1 cellular context compared by ENCODE assay signal in the genomic region with DNA sequence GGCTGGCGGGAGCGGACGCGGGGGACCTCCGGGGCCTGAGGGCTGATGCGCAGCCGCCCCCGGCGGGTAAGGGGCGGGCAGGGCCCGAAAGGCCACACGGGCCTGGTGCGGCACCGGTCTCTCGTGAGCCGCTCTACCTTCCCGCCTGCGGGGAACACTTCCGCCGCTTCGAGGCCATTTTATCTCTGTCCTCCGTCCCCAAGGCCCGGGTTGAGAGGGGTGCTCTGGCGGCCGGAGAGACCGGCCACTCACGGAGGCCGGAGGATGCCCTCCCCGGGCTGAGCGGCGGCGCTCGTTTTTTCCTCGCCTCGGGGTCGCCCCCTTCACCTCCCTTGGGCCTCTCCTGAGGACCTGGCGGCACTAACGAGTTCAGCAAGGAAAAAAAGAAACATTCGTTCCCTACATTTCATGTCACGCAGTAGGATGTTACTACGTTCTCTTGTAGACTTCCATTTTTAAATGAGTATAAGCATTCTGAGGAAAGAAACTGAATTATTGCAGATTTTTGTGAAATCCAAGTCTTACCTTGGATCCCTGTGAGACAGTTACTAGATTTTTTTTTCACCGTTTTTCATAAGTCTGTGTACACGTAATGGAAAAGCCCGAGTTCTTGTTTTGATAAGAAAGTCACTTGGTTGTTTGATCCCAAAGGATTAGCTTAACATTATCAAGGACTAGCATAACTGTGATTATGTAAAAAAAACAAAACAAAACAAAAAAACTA.
TF ChIP-seq lines count a peak whose summit lies in the region.

No MANE protein-coding gene starts in this region.

TF ChIP-seq in HCT116, 20 proteins besides CTCF, POLR2A, EP300 and RAD21:
- TF ChIP-seq, protein P1, sequence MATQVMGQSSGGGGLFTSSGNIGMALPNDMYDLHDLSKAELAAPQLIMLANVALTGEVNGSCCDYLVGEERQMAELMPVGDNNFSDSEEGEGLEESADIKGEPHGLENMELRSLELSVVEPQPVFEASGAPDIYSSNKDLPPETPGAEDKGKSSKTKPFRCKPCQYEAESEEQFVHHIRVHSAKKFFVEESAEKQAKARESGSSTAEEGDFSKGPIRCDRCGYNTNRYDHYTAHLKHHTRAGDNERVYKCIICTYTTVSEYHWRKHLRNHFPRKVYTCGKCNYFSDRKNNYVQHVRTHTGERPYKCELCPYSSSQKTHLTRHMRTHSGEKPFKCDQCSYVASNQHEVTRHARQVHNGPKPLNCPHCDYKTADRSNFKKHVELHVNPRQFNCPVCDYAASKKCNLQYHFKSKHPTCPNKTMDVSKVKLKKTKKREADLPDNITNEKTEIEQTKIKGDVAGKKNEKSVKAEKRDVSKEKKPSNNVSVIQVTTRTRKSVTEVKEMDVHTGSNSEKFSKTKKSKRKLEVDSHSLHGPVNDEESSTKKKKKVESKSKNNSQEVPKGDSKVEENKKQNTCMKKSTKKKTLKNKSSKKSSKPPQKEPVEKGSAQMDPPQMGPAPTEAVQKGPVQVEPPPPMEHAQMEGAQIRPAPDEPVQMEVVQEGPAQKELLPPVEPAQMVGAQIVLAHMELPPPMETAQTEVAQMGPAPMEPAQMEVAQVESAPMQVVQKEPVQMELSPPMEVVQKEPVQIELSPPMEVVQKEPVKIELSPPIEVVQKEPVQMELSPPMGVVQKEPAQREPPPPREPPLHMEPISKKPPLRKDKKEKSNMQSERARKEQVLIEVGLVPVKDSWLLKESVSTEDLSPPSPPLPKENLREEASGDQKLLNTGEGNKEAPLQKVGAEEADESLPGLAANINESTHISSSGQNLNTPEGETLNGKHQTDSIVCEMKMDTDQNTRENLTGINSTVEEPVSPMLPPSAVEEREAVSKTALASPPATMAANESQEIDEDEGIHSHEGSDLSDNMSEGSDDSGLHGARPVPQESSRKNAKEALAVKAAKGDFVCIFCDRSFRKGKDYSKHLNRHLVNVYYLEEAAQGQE (IDR thresholded peaks at IDR 0.05; ENCODE audit: low read depth) = no peak
- TF ChIP-seq EZH2phosphoT487 (IDR thresholded peaks at IDR 0.05; ENCODE audit: borderline replicate concordance) (no peak), ZFX (IDR thresholded peaks at IDR 0.05) (peak; percentile 94)
